Comparison of ENCODE assay signal across 8 cellular contexts in genomic region chr20:51372176-51372803, GRCh38.
DNase-seq lines count a peak whose midpoint lies in the region; ATAC-seq and TF ChIP-seq lines count a peak whose summit lies in the region.

No MANE protein-coding gene starts in this region.

- POLR2A ChIA-PET in AG04450 (lab: Yijun Ruan, JAX): no interaction called here

- H3K4me3 ChIP-seq in AG04450 (ENCODE audit: low read depth, low read length) (no peak overlapping the region), left lung (no peak overlapping the region)

- no peaks in the 10 kb centered on the region for H3K27me3 ChIP-seq in AG04450 (ENCODE audit: control insufficient read depth, insufficient read depth, low read length)
- H3K27me3 ChIP-seq in left lung: no peaks in the 10 kb centered on the region

- H3K36me3 ChIP-seq in left lung: no peaks in the 10 kb centered on the region

- H3K4me1 ChIP-seq in left lung: no peaks in the 10 kb centered on the region

- CTCF ChIA-PET in AG04450 (lab: Charles Lee): interaction anchor here (0.6 to 8.4 kb wide), 19 partner anchors 13 to 709 kb away, joined by 3 to 120 read pairs (median 4); no protein-coding TSS in a partner anchor

- H3K27ac ChIP-seq in AG04450 (ENCODE audit: low read depth, low read length): no peak overlapping the region
- no peak overlapping the region for H3K27ac ChIP-seq in left lung

- ATAC-seq in GM18511 (IDR thresholded peaks at IDR 0.05; ENCODE audit: unreplicated experiment): peak; percentile 78
- peak; percentile 94 for ATAC-seq in left lung
- ATAC-seq in HG03280 (IDR thresholded peaks at IDR 0.05; ENCODE audit: unreplicated experiment): no peak

- H3K9me3 ChIP-seq in AG04450 (ENCODE audit: control insufficient read depth, insufficient read depth, low read length) (no peaks in the 10 kb centered on the region), left lung (no peaks in the 10 kb centered on the region)

- intact Hi-C loops in left lung (cut with DNase I): loop anchor here in 1 of 2 donors (10.0 kb wide), 1 partner anchor 253 kb away; no protein-coding TSS in a partner anchor

- DNase-seq in AG04450 (ENCODE audit: low read depth, low spot score): no peak
- peak; percentile 24 for DNase-seq in NCI-H2029 treated with DMSO at 0.1 percent for 48 hours (lab: John Stamatoyannopoulos, UW)
- peak; percentile 46 to 48 for DNase-seq in activated CD4-positive, alpha-beta T cell treated with anti-CD3 and anti-CD28 coated beads for 24 hours (ENCODE audit: low read depth in 2 of 2)
- peak; percentile 10 to 48 for DNase-seq in cerebellar nuclear complex (lab: John Stamatoyannopoulos, UW)
- DNase-seq in left lung: peak in 1 of 2 donors; percentile 49
- peak; percentile 45 to 53 for DNase-seq in stimulated activated CD4-positive, alpha-beta T cell treated with anti-CD3 and anti-CD28 coated beads, Interleukin-4, amount 100 ng/mL, for 48 hours (ENCODE audit: low read depth in 2 of 2)

- peak; percentile 96 for TF ChIP-seq CTCF in AG04450 (IDR thresholded peaks at IDR 0.05; ENCODE audit: low read depth, low read length)
- TF ChIP-seq CTCF in left lung (IDR thresholded peaks at IDR 0.05): peak; percentile 61 to 72
